In the genomic region with DNA sequence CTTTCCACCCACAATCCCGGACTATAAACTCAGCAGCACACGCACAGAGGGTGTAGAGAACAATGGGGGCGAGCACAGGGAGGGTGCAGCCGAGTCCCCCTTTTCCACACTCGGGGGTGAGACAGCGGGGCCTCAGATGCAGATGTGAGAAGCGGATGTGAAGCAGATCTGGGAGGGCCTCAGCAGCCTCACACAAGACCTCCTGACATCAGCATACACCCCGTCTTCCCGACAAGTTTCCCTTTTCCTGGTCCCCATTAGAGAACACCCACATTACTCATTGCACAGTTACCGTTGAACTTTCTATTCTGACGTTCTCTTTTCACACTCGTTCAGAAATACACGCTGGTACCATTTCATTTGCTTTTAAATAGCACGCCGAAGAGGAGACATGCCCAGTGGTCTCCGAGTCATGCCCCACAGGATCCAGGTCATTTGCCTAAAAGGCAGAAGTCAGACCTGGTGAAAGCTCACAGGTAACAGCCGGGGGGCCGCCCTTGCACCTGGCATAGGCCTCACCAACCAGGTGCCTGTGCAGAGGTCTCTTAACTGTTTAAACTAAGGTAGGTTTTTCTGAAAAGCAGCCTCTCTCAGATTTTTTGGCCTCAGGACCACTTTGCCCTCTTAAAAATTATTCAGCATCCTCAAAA, we compare ENCODE assay signal across 11 cellular contexts.
DNase-seq lines count a peak whose midpoint lies in the region; ATAC-seq and TF ChIP-seq lines count a peak whose summit lies in the region.
"Had no signal": no experiment of that assay in that cellular context is flagged by ENCODE, and none has a peak within 500 bp of the region (broad histone marks: within the 10 kb centered on the region; RNA-seq: fewer than 3 reads in every experiment).

No MANE protein-coding gene starts in this region.

- peaks cover 18% of the 10 kb centered on the region for H3K4me1 Mint-ChIP-seq in activated CD8-positive, alpha-beta T cell treated with anti-CD3 and anti-CD28 coated beads for 36 hours (ENCODE audit: low read depth)
- peaks cover 31% of the 10 kb centered on the region for H3K4me1 Mint-ChIP-seq in activated CD8-positive, alpha-beta T cell treated with anti-CD3 and anti-CD28 coated beads, Interleukin-2, amount 10 ng/mL, durations not matched to agents 7 days and 5 days (ENCODE audit: low read depth)
- peaks cover 16% of the 10 kb centered on the region for H3K4me1 Mint-ChIP-seq in T-helper 2 cell treated with Interferon-gamma antibody and Interleukin-4, amounts not matched to agents 5 μg/mL and 100 μg/mL, for 36 hours (ENCODE audit: low read depth)

- CTCF ChIA-PET in activated CD8-positive, alpha-beta T cell treated with anti-CD3 and anti-CD28 coated beads for 36 hours (lab: Charles Lee), result interaction anchor here (0.6 kb wide), 1 partner anchor 251 kb away, joined by 3 read pairs; no protein-coding TSS in a partner anchor
- CTCF ChIA-PET in activated CD8-positive, alpha-beta T cell treated with anti-CD3 and anti-CD28 coated beads, Interleukin-2, amount 10 ng/mL, durations not matched to agents 7 days and 5 days (lab: Charles Lee), result no interaction called here

- H3K36me3 Mint-ChIP-seq in activated CD8-positive, alpha-beta T cell treated with anti-CD3 and anti-CD28 coated beads for 36 hours (ENCODE audit: low read depth), result no peaks in the 10 kb centered on the region
- H3K36me3 Mint-ChIP-seq in activated CD8-positive, alpha-beta T cell treated with anti-CD3 and anti-CD28 coated beads, Interleukin-2, amount 10 ng/mL, durations not matched to agents 7 days and 5 days (ENCODE audit: low read depth), result peaks cover 2% of the 10 kb centered on the region
- peaks cover 1% of the 10 kb centered on the region for H3K36me3 Mint-ChIP-seq in T-helper 2 cell treated with Interferon-gamma antibody and Interleukin-4, amounts not matched to agents 5 μg/mL and 100 μg/mL, for 36 hours (ENCODE audit: low read depth)

- peak; percentile 27 for ATAC-seq in activated CD8-positive, alpha-beta T cell treated with anti-CD3 and anti-CD28 coated beads for 36 hours
- no peak for ATAC-seq in activated CD8-positive, alpha-beta T cell treated with anti-CD3 and anti-CD28 coated beads, Interleukin-2, amount 10 ng/mL, durations not matched to agents 7 days and 5 days
- ATAC-seq in GM21723 (IDR thresholded peaks at IDR 0.05; ENCODE audit: unreplicated experiment) (peak; percentile 43), HG03159 (IDR thresholded peaks at IDR 0.05; ENCODE audit: unreplicated experiment) (no peak)
- ATAC-seq: heart left ventricle had no signal

- DNase-seq in activated CD8-positive, alpha-beta T cell treated with anti-CD3 and anti-CD28 coated beads for 36 hours, result no peak
- no peak for DNase-seq in activated CD8-positive, alpha-beta T cell treated with anti-CD3 and anti-CD28 coated beads, Interleukin-2, amount 10 ng/mL, durations not matched to agents 7 days and 5 days
- peak; percentile 58 for DNase-seq in NAMALWA (ENCODE audit: low spot score)
- DNase-seq in posterior vena cava (ENCODE audit: low spot score), result peak; percentile 60
- no peak for DNase-seq in activated CD4-positive, alpha-beta T cell treated with anti-CD3 and anti-CD28 coated beads, Interleukin-2, amount 50 U/mL, for 1 hour
- DNase-seq in T-helper 2 cell treated with Interferon-gamma antibody and Interleukin-4, amounts not matched to agents 5 μg/mL and 100 μg/mL, for 36 hours (ENCODE audit: low spot score), result no peak
- DNase-seq: amniotic stem cell; effector memory CD4-positive, alpha-beta T cell had no signal

- H3K27ac Mint-ChIP-seq in activated CD8-positive, alpha-beta T cell treated with anti-CD3 and anti-CD28 coated beads for 36 hours, result peak overlapping the region; percentile 11
- H3K27ac Mint-ChIP-seq in activated CD8-positive, alpha-beta T cell treated with anti-CD3 and anti-CD28 coated beads, Interleukin-2, amount 10 ng/mL, durations not matched to agents 7 days and 5 days, result no peak overlapping the region
- H3K27ac Mint-ChIP-seq in T-helper 2 cell treated with Interferon-gamma antibody and Interleukin-4, amounts not matched to agents 5 μg/mL and 100 μg/mL, for 36 hours, result no peak overlapping the region

- no peaks in the 10 kb centered on the region for H3K27me3 Mint-ChIP-seq in activated CD8-positive, alpha-beta T cell treated with anti-CD3 and anti-CD28 coated beads for 36 hours
- H3K27me3 Mint-ChIP-seq in activated CD8-positive, alpha-beta T cell treated with anti-CD3 and anti-CD28 coated beads, Interleukin-2, amount 10 ng/mL, durations not matched to agents 7 days and 5 days (ENCODE audit: low read depth), result no peaks in the 10 kb centered on the region
- H3K27me3 Mint-ChIP-seq in T-helper 2 cell treated with Interferon-gamma antibody and Interleukin-4, amounts not matched to agents 5 μg/mL and 100 μg/mL, for 36 hours (ENCODE audit: low read depth), result no peaks in the 10 kb centered on the region

- POLR2A ChIA-PET in activated CD8-positive, alpha-beta T cell treated with anti-CD3 and anti-CD28 coated beads for 36 hours (lab: Charles Lee), result interaction anchor here (0.6 to 1.4 kb wide), 3 partner anchors 31 to 812 kb away, joined by 3 to 7 read pairs (median 3); no protein-coding TSS in a partner anchor
- POLR2A ChIA-PET in activated CD8-positive, alpha-beta T cell treated with anti-CD3 and anti-CD28 coated beads, Interleukin-2, amount 10 ng/mL, durations not matched to agents 7 days and 5 days (lab: Charles Lee), result interaction anchor here (1.2 kb wide), 1 partner anchor 31 kb away, joined by 6 read pairs; no protein-coding TSS in a partner anchor

- H3K9me3 Mint-ChIP-seq in activated CD8-positive, alpha-beta T cell treated with anti-CD3 and anti-CD28 coated beads for 36 hours, result peaks cover 4% of the 10 kb centered on the region
- H3K9me3 Mint-ChIP-seq in activated CD8-positive, alpha-beta T cell treated with anti-CD3 and anti-CD28 coated beads, Interleukin-2, amount 10 ng/mL, durations not matched to agents 7 days and 5 days (ENCODE audit: insufficient read depth), result no peaks in the 10 kb centered on the region
- H3K9me3 Mint-ChIP-seq in T-helper 2 cell treated with Interferon-gamma antibody and Interleukin-4, amounts not matched to agents 5 μg/mL and 100 μg/mL, for 36 hours, result peaks cover 9% of the 10 kb centered on the region

- no peak overlapping the region for H3K4me3 Mint-ChIP-seq in activated CD8-positive, alpha-beta T cell treated with anti-CD3 and anti-CD28 coated beads for 36 hours
- H3K4me3 Mint-ChIP-seq in activated CD8-positive, alpha-beta T cell treated with anti-CD3 and anti-CD28 coated beads, Interleukin-2, amount 10 ng/mL, durations not matched to agents 7 days and 5 days, result no peak overlapping the region
- no peak overlapping the region for H3K4me3 Mint-ChIP-seq in T-helper 2 cell treated with Interferon-gamma antibody and Interleukin-4, amounts not matched to agents 5 μg/mL and 100 μg/mL, for 36 hours

- TF ChIP-seq CTCF in activated CD8-positive, alpha-beta T cell treated with anti-CD3 and anti-CD28 coated beads for 36 hours (IDR thresholded peaks at IDR 0.05), result no peak

- intact Hi-C loops in activated CD8-positive, alpha-beta T cell treated with anti-CD3 and anti-CD28 coated beads for 36 hours (cut with micrococcal nuclease), result no loop called here
- intact Hi-C loops in posterior vena cava (cut with DNase I), result no loop called here

Comparison
In these comparisons a context has a peak if more than half of its experiments do, and no peak if none do; other contexts are left out.
1. ATAC-seq: peak in activated CD8-positive, alpha-beta T cell treated with anti-CD3 and anti-CD28 coated beads for 36 hours (single experiment) and GM21723 (single experiment); none in activated CD8-positive, alpha-beta T cell treated with anti-CD3 and anti-CD28 coated beads, Interleukin-2, amount 10 ng/mL, durations not matched to agents 7 days and 5 days (single experiment) and HG03159 (single experiment).
2. DNase-seq: peak in NAMALWA (single experiment) and posterior vena cava (single experiment); none in activated CD8-positive, alpha-beta T cell treated with anti-CD3 and anti-CD28 coated beads for 36 hours (single experiment), activated CD8-positive, alpha-beta T cell treated with anti-CD3 and anti-CD28 coated beads, Interleukin-2, amount 10 ng/mL, durations not matched to agents 7 days and 5 days (single experiment), activated CD4-positive, alpha-beta T cell treated with anti-CD3 and anti-CD28 coated beads, Interleukin-2, amount 50 U/mL, for 1 hour (single experiment) and T-helper 2 cell treated with Interferon-gamma antibody and Interleukin-4, amounts not matched to agents 5 μg/mL and 100 μg/mL, for 36 hours (single experiment).